8 cellular contexts compared by ENCODE assay signal in genomic region chr19:21020298-21021227, GRCh38. TPM values are rescaled to one million over a fixed set of nuclear protein-coding genes. Genes with fewer than 3 reads are reported as not detected.
A peak's percentile ranks its signal among the peaks of the same experiment; 100 is the strongest.
DNase-seq lines count a peak whose midpoint lies in the region; ATAC-seq and TF ChIP-seq lines count a peak whose summit lies in the region.

Gene ZNF430, plus strand, starts transcription at chr19:21020657. Its CDS starts 144 bp downstream, at chr19:21020801.

- peaks cover 26% of the 10 kb centered on the region for H3K4me1 ChIP-seq in CD8-positive, alpha-beta T cell (ENCODE audit: insufficient read depth, low read length)
- H3K4me1 ChIP-seq in effector memory CD4-positive, alpha-beta T cell (ENCODE audit: control insufficient read depth, insufficient read depth, low read length, poor library complexity, severe bottlenecking), result peaks cover 10% of the 10 kb centered on the region

- H3K4me3 ChIP-seq in CD8-positive, alpha-beta T cell (ENCODE audit: low read depth, low read length), result peak within 1 kb of the TSS; percentile 91
- H3K4me3 ChIP-seq in effector memory CD4-positive, alpha-beta T cell (ENCODE audit: insufficient read depth, low read depth, low read length, poor library complexity, severe bottlenecking), result peak within 1 kb of the TSS; percentile 95

- peaks cover 3% of the 10 kb centered on the region for H3K36me3 ChIP-seq in CD8-positive, alpha-beta T cell (ENCODE audit: insufficient read depth, low read length)
- peaks cover under 1% of the 10 kb centered on the region for H3K36me3 ChIP-seq in effector memory CD4-positive, alpha-beta T cell (ENCODE audit: control insufficient read depth, insufficient read depth, low read length)

- peaks cover 48% of the 10 kb centered on the region for H3K4me1 Mint-ChIP-seq in CD8-positive, alpha-beta T cell (ENCODE audit: low read depth)

- H3K36me3 Mint-ChIP-seq in CD8-positive, alpha-beta T cell, result peaks cover 41% of the 10 kb centered on the region

- peak within 1 kb of the TSS; percentile 100 for H3K4me3 Mint-ChIP-seq in CD8-positive, alpha-beta T cell

- peak within 1 kb of the TSS; percentile 100 for H3K27ac Mint-ChIP-seq in CD8-positive, alpha-beta T cell

- H3K9me3 ChIP-seq in CD8-positive, alpha-beta T cell (ENCODE audit: low read length), result no peaks in the 10 kb centered on the region
- H3K9me3 ChIP-seq in effector memory CD4-positive, alpha-beta T cell (ENCODE audit: control insufficient read depth, low read length), result no peaks in the 10 kb centered on the region

- no peaks in the 10 kb centered on the region for H3K27me3 ChIP-seq in CD8-positive, alpha-beta T cell (ENCODE audit: insufficient read depth, low read length)
- H3K27me3 ChIP-seq in effector memory CD4-positive, alpha-beta T cell (replicated peaks; ENCODE audit: control insufficient read depth, insufficient read depth, low read length, poor library complexity, severe bottlenecking), result no peaks in the 10 kb centered on the region

- POLR2A ChIA-PET in CD8-positive, alpha-beta T cell (lab: Charles Lee), result interaction anchor here (0.7 to 2.7 kb wide), 17 partner anchors 9 to 1615 kb away, joined by 3 to 18 read pairs (median 4); partner anchors contain the start of genes GATAD2A, ZNF429, ZNF43 and ZNF431

- CTCF ChIA-PET in CD8-positive, alpha-beta T cell (lab: Charles Lee), result no interaction called here

- no peaks in the 10 kb centered on the region for H3K9me3 Mint-ChIP-seq in CD8-positive, alpha-beta T cell

- ATAC-seq in CD8-positive, alpha-beta T cell, result peak; percentile 95
- peak; percentile 97 for ATAC-seq in GM19467 (IDR thresholded peaks at IDR 0.05; ENCODE audit: unreplicated experiment)

- peak within 1 kb of the TSS; percentile 95 for H3K27ac ChIP-seq in CD8-positive, alpha-beta T cell (ENCODE audit: low read depth, low read length)
- peak within 1 kb of the TSS; percentile 97 for H3K27ac ChIP-seq in effector memory CD4-positive, alpha-beta T cell (ENCODE audit: insufficient read depth, low read length, poor library complexity, severe bottlenecking)

- no peak for TF ChIP-seq CTCF in CD8-positive, alpha-beta T cell (IDR thresholded peaks at IDR 0.05)

- peak; percentile 86 to 94 (median 90) for DNase-seq in CD8-positive, alpha-beta T cell
- DNase-seq in HS-5 (ENCODE audit: low read depth), result peak; percentile 73
- peak; percentile 83 for DNase-seq in NK-92 treated with Interleukin-12 subunit alpha and Interleukin-12 subunit beta, amount 100 ng/mL, for 24 hours (lab: John Stamatoyannopoulos, UW)
- peak; percentile 93 for DNase-seq in activated CD8-positive, alpha-beta memory T cell treated with anti-CD3 and anti-CD28 coated beads for 24 hours
- DNase-seq in effector memory CD4-positive, alpha-beta T cell, result peak; percentile 82 to 91 (median 91)
- DNase-seq in medulla oblongata (ENCODE audit: extremely low spot score), result peak; percentile 99
- peak; percentile 90 for DNase-seq in stimulated activated CD8-positive, alpha-beta memory T cell treated with anti-CD3 and anti-CD28 coated beads, Interleukin-12 subunit alpha, Interleukin-12 subunit beta, amount 100 ng/mL, for 1 hour (ENCODE audit: low read depth)

- intact Hi-C loops in CD8-positive, alpha-beta T cell (cut with DNase I, micrococcal nuclease), result loop anchor here (1.0 to 10.0 kb wide), 15 partner anchors 21 to 981 kb away; partner anchors contain the start of genes ZNF626 (in 2 of the 2), ZNF66 (in 2 of the 2), ZNF85 (in 2 of the 2) and ZNF429 (in 1 of the 2)

- no peaks in the 10 kb centered on the region for H3K27me3 Mint-ChIP-seq in CD8-positive, alpha-beta T cell (ENCODE audit: low read depth)

RNA-seq across cellular contexts. Expression of gene ZNF430, which starts in this region (rescaled TPM):
- 10 to 100 TPM; 42.3 to 45.1 TPM for total RNA-seq in CD8-positive, alpha-beta T cell

Comparison
In these comparisons a context has a peak if more than half of its experiments do, and no peak if none do; other contexts are left out.
1. Peak in every context shown above with its lines: DNase-seq, ATAC-seq, H3K4me3 ChIP-seq and H3K27ac ChIP-seq.